In the genomic region with DNA sequence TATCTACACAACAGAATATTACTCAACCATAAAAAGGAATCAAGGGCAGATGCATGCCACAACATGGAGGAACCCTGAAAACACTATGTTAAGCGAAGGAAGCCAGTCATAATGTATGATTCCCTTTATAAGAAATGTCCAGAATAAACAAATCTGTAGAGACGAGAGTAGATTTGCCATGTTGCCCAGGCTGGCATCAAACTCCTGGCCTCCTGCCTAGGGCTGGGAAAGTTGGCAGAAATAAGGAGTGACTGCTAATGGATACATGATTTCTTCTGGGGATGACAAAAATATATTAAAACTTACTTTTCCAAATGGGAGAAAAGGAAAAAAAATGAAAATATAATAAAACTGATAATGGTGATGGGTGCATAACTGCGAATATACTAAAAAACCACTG, we compare ENCODE assay signal across 15 cellular contexts. TPM values are rescaled to one million over a fixed set of nuclear protein-coding genes. Genes with fewer than 3 reads are reported as not detected.
DNase-seq lines count a peak whose midpoint lies in the region; ATAC-seq and TF ChIP-seq lines count a peak whose summit lies in the region.
"Had no signal": no experiment of that assay in that cellular context is flagged by ENCODE, and none has a peak within 500 bp of the region (broad histone marks: within the 10 kb centered on the region; RNA-seq: fewer than 3 reads in every experiment).

No MANE protein-coding gene starts in this region.

- peak overlapping the region; percentile 69 to 90 for H3K27ac ChIP-seq in uterus

- H3K4me1 Mint-ChIP-seq in activated naive CD4-positive, alpha-beta T cell treated with anti-CD3 and anti-CD28 coated beads, Interleukin-2, amount 50 U/mL, for 24 hours = peaks cover 46% of the 10 kb centered on the region
- peaks cover 32% of the 10 kb centered on the region for H3K4me1 Mint-ChIP-seq in activated naive CD4-positive, alpha-beta T cell treated with anti-CD3 and anti-CD28 coated beads, Interleukin-2, amount 10 ng/mL, durations not matched to agents 7 days and 5 days
- H3K4me1 Mint-ChIP-seq in activated CD4-positive, alpha-beta memory T cell treated with anti-CD3 and anti-CD28 coated beads, Interleukin-2, amount 10 ng/mL, durations not matched to agents 7 days and 5 days = peaks cover 45% of the 10 kb centered on the region
- H3K4me1 Mint-ChIP-seq in mesothelial cell of epicardium = peaks cover 14% of the 10 kb centered on the region

- peak overlapping the region; percentile 70 for H3K27ac Mint-ChIP-seq in activated naive CD4-positive, alpha-beta T cell treated with anti-CD3 and anti-CD28 coated beads, Interleukin-2, amount 50 U/mL, for 24 hours
- H3K27ac Mint-ChIP-seq in activated naive CD4-positive, alpha-beta T cell treated with anti-CD3 and anti-CD28 coated beads, Interleukin-2, amount 10 ng/mL, durations not matched to agents 7 days and 5 days = no peak overlapping the region
- peak overlapping the region; percentile 79 for H3K27ac Mint-ChIP-seq in activated CD4-positive, alpha-beta memory T cell treated with anti-CD3 and anti-CD28 coated beads, Interleukin-2, amount 10 ng/mL, durations not matched to agents 7 days and 5 days
- peak overlapping the region; percentile 39 for H3K27ac Mint-ChIP-seq in mesothelial cell of epicardium

- peaks cover 3% of the 10 kb centered on the region for H3K36me3 Mint-ChIP-seq in activated naive CD4-positive, alpha-beta T cell treated with anti-CD3 and anti-CD28 coated beads, Interleukin-2, amount 50 U/mL, for 24 hours
- peaks cover 19% of the 10 kb centered on the region for H3K36me3 Mint-ChIP-seq in activated naive CD4-positive, alpha-beta T cell treated with anti-CD3 and anti-CD28 coated beads, Interleukin-2, amount 10 ng/mL, durations not matched to agents 7 days and 5 days
- peaks cover 14% of the 10 kb centered on the region for H3K36me3 Mint-ChIP-seq in activated CD4-positive, alpha-beta memory T cell treated with anti-CD3 and anti-CD28 coated beads, Interleukin-2, amount 10 ng/mL, durations not matched to agents 7 days and 5 days (ENCODE audit: low read depth)
- peaks cover 8% of the 10 kb centered on the region for H3K36me3 Mint-ChIP-seq in mesothelial cell of epicardium

- H3K9me3 ChIP-seq in uterus = no peaks in the 10 kb centered on the region
- H3K9me3 ChIP-seq: thoracic aorta had no signal

- no peaks in the 10 kb centered on the region for H3K27me3 Mint-ChIP-seq in activated naive CD4-positive, alpha-beta T cell treated with anti-CD3 and anti-CD28 coated beads, Interleukin-2, amount 50 U/mL, for 24 hours
- H3K27me3 Mint-ChIP-seq in activated naive CD4-positive, alpha-beta T cell treated with anti-CD3 and anti-CD28 coated beads, Interleukin-2, amount 10 ng/mL, durations not matched to agents 7 days and 5 days = no peaks in the 10 kb centered on the region
- H3K27me3 Mint-ChIP-seq in activated CD4-positive, alpha-beta memory T cell treated with anti-CD3 and anti-CD28 coated beads, Interleukin-2, amount 10 ng/mL, durations not matched to agents 7 days and 5 days = no peaks in the 10 kb centered on the region
- H3K27me3 Mint-ChIP-seq in mesothelial cell of epicardium (ENCODE audit: low read depth) = no peaks in the 10 kb centered on the region

- no peak for TF ChIP-seq POLR2A in uterus (IDR thresholded peaks at IDR 0.05)

- CTCF ChIA-PET in activated naive CD4-positive, alpha-beta T cell treated with anti-CD3 and anti-CD28 coated beads, Interleukin-2, amount 10 ng/mL, durations not matched to agents 7 days and 5 days (lab: Charles Lee) = interaction anchor here (1.3 to 3.2 kb wide), 2 partner anchors 12 to 62 kb away, joined by 4 to 12 read pairs; no protein-coding TSS in a partner anchor
- CTCF ChIA-PET in activated CD4-positive, alpha-beta memory T cell treated with anti-CD3 and anti-CD28 coated beads, Interleukin-2, amount 10 ng/mL, durations not matched to agents 7 days and 5 days (lab: Charles Lee) = interaction anchor here (1.0 to 5.4 kb wide), 4 partner anchors 9 to 89 kb away, joined by 3 to 30 read pairs (median 8); partner anchors contain the start of gene ZCCHC8

- no peaks in the 10 kb centered on the region for H3K27me3 ChIP-seq in uterus

- H3K4me1 ChIP-seq in uterus = no peaks in the 10 kb centered on the region

- H3K4me3 ChIP-seq in uterus = no peak overlapping the region
- H3K4me3 ChIP-seq: thoracic aorta had no signal

- TF ChIP-seq CTCF in mesothelial cell of epicardium (IDR thresholded peaks at IDR 0.05; ENCODE audit: unreplicated experiment) (no peak), uterus (IDR thresholded peaks at IDR 0.05) (no peak)

- no peaks in the 10 kb centered on the region for H3K36me3 ChIP-seq in uterus
- H3K36me3 ChIP-seq: thoracic aorta had no signal

- no peaks in the 10 kb centered on the region for H3K9me3 Mint-ChIP-seq in activated naive CD4-positive, alpha-beta T cell treated with anti-CD3 and anti-CD28 coated beads, Interleukin-2, amount 50 U/mL, for 24 hours
- H3K9me3 Mint-ChIP-seq in activated naive CD4-positive, alpha-beta T cell treated with anti-CD3 and anti-CD28 coated beads, Interleukin-2, amount 10 ng/mL, durations not matched to agents 7 days and 5 days = no peaks in the 10 kb centered on the region
- no peaks in the 10 kb centered on the region for H3K9me3 Mint-ChIP-seq in activated CD4-positive, alpha-beta memory T cell treated with anti-CD3 and anti-CD28 coated beads, Interleukin-2, amount 10 ng/mL, durations not matched to agents 7 days and 5 days
- no peaks in the 10 kb centered on the region for H3K9me3 Mint-ChIP-seq in mesothelial cell of epicardium

- POLR2A ChIA-PET in activated CD4-positive, alpha-beta memory T cell treated with anti-CD3 and anti-CD28 coated beads, Interleukin-2, amount 10 ng/mL, durations not matched to agents 7 days and 5 days (lab: Charles Lee) = interaction anchor here (1.1 to 3.2 kb wide), 5 partner anchors 8 to 90 kb away, joined by 3 to 17 read pairs (median 9); partner anchors contain the start of gene ZCCHC8

- intact Hi-C loops in uterus (cut with DNase I; ENCODE audit: low total_unique reads) = no loop called here

- ATAC-seq in HG03439 (IDR thresholded peaks at IDR 0.05; ENCODE audit: unreplicated experiment) = no peak
- ATAC-seq: left colon had no signal

- no peak for DNase-seq in activated naive CD4-positive, alpha-beta T cell treated with anti-CD3 and anti-CD28 coated beads, Interleukin-2, amount 10 ng/mL, durations not matched to agents 7 days and 5 days
- DNase-seq in activated CD4-positive, alpha-beta memory T cell treated with anti-CD3 and anti-CD28 coated beads, Interleukin-2, amount 10 ng/mL, durations not matched to agents 7 days and 5 days = no peak
- no peak for DNase-seq in mesothelial cell of epicardium (ENCODE audit: low spot score in 2 of 2, unreplicated experiment in 2 of 2)
- no peak for DNase-seq in uterus
- no peak for DNase-seq in D341Med (ENCODE audit: low spot score)
- no peak for DNase-seq in COLO668 (lab: John Stamatoyannopoulos, UW; ENCODE audit: unreplicated experiment)
- DNase-seq: activated CD4-positive, CD25-positive, alpha-beta regulatory T cell treated with anti-CD3 and anti-CD28 coated beads, Interleukin-2, amount 50 U/mL, for 72 hours; activated gamma-delta T cell; effector CD8-positive, alpha-beta T cell; left colon; NCI-H2081; NCI-H748 treated with DMSO at 0.1 percent for 48 hours had no signal

- H3K4me3 Mint-ChIP-seq in activated naive CD4-positive, alpha-beta T cell treated with anti-CD3 and anti-CD28 coated beads, Interleukin-2, amount 50 U/mL, for 24 hours = peak overlapping the region; percentile 60
- H3K4me3 Mint-ChIP-seq in activated naive CD4-positive, alpha-beta T cell treated with anti-CD3 and anti-CD28 coated beads, Interleukin-2, amount 10 ng/mL, durations not matched to agents 7 days and 5 days = no peak overlapping the region
- peak overlapping the region; percentile 18 for H3K4me3 Mint-ChIP-seq in activated CD4-positive, alpha-beta memory T cell treated with anti-CD3 and anti-CD28 coated beads, Interleukin-2, amount 10 ng/mL, durations not matched to agents 7 days and 5 days
- no peak overlapping the region for H3K4me3 Mint-ChIP-seq in mesothelial cell of epicardium

RNA-seq across cellular contexts. Expression of gene CLIP1, which starts 10.9 kb away (rescaled TPM):
- 10 to 100 TPM; 65.3 to 73.4 TPM for total RNA-seq in activated CD4-positive, alpha-beta memory T cell treated with anti-CD3 and anti-CD28 coated beads, Interleukin-2, amount 10 ng/mL, durations not matched to agents 7 days and 5 days
- total RNA-seq in mesothelial cell of epicardium (58.9 to 65.2 TPM (median 61.9 TPM) in 3 replicates), uterus (100 to 1,000 TPM in 2 of 4 donors, 10 to 100 TPM in 2; 48.2 to 134 (median 96.8) TPM)

Comparison
In these comparisons a context has a peak if more than half of its experiments do, and no peak if none do; other contexts are left out.
1. H3K4me3 Mint-ChIP-seq: peak in activated naive CD4-positive, alpha-beta T cell treated with anti-CD3 and anti-CD28 coated beads, Interleukin-2, amount 50 U/mL, for 24 hours (single experiment) and activated CD4-positive, alpha-beta memory T cell treated with anti-CD3 and anti-CD28 coated beads, Interleukin-2, amount 10 ng/mL, durations not matched to agents 7 days and 5 days (single experiment); none in activated naive CD4-positive, alpha-beta T cell treated with anti-CD3 and anti-CD28 coated beads, Interleukin-2, amount 10 ng/mL, durations not matched to agents 7 days and 5 days (single experiment) and mesothelial cell of epicardium (single experiment).